1 cellular context compared by ENCODE assay signal in genomic region chr14:99513946-99514551, GRCh38.
TF ChIP-seq lines count a peak whose summit lies in the region.

No MANE protein-coding gene starts in this region.

TF ChIP-seq in HepG2, 621 proteins besides CTCF, POLR2A, EP300 and RAD21:
- TF ChIP-seq THAP11 (CRISPR knock-in tag; IDR thresholded peaks at IDR 0.05) (no peak), ZNF225 (CRISPR knock-in tag; IDR thresholded peaks at IDR 0.05) (no peak), HMGXB4 (CRISPR knock-in tag; IDR thresholded peaks at IDR 0.05; ENCODE audit: borderline replicate concordance in 1 of 2, low read depth in 1 of 2) (no peak), TOE1 (CRISPR knock-in tag; IDR thresholded peaks at IDR 0.05) (no peak), ATF6 (CRISPR knock-in tag; conservative IDR thresholded peaks at IDR 0.05) (no peak), ZNF784 (CRISPR knock-in tag; IDR thresholded peaks at IDR 0.05; ENCODE audit: borderline replicate concordance) (no peak), ZNF383 (CRISPR knock-in tag; IDR thresholded peaks at IDR 0.05; ENCODE audit: borderline replicate concordance) (no peak), ZNF687 (CRISPR knock-in tag; IDR thresholded peaks at IDR 0.05) (no peak), PTBP1 (IDR thresholded peaks at IDR 0.05; ENCODE audit: low read depth, low read length, poor library complexity, severe bottlenecking) (no peak)
